ENCODE assay signal across 8 cellular contexts in the genomic region with DNA sequence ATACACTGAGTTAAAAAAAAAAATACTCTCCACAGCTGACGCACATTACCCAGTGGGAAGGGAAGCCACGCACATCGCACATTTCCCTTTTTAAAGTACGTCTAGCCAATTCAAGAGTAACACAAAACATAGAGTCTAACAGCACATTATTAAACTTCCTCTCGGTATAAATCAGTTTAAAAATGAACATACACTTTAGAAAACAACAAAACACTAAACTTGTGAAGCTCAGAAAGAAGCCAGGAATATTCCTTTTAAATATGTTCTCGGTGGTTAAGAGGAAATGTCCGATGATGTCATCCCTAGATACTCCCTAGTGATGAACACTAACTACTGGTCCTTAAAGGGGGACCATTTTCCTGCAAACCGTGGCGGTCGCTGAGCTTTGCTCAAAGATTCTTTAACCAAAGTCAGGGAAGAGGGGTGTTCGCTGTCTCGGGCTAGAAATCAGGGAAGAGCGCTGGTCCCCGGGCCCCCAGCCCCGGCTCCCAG. TPM values are rescaled to one million over a fixed set of nuclear protein-coding genes. Genes with fewer than 3 reads are reported as not detected.
A peak's percentile ranks its signal among the peaks of the same experiment; 100 is the strongest.
DNase-seq lines count a peak whose midpoint lies in the region; ATAC-seq, FAIRE-seq and TF ChIP-seq lines count a peak whose summit lies in the region.

No MANE protein-coding gene starts in this region.

- H4K20me1 ChIP-seq in K562 (replicated peaks; ENCODE audit: control insufficient read depth, insufficient read depth, low read length): no peaks in the 10 kb centered on the region

- no peaks in the 10 kb centered on the region for H3K36me3 ChIP-seq in CD8-positive, alpha-beta T cell (ENCODE audit: insufficient read depth, low read length)
- H3K36me3 ChIP-seq in K562 (ENCODE audit: control insufficient read depth, insufficient read depth, low read length): no peaks in the 10 kb centered on the region
- no peaks in the 10 kb centered on the region for H3K36me3 ChIP-seq in iPS DF 6.9 (ENCODE audit: control insufficient read depth, insufficient read depth, low read length)

- no peak for TF ChIP-seq EP300 in K562 (IDR thresholded peaks at IDR 0.05; ENCODE audit: low read length)

- CTCF ChIA-PET in CD8-positive, alpha-beta T cell (lab: Charles Lee): no interaction called here
- CTCF ChIA-PET in K562 (lab: Yijun Ruan, JAX; ENCODE audit: low intra/inter-chr PET ratio): no interaction called here

- peaks cover 3% of the 10 kb centered on the region for H3K9me3 Mint-ChIP-seq in CD8-positive, alpha-beta T cell

- FAIRE-seq in K562 (lab: Jason Lieb, UNC): no peak

- in situ Hi-C loops in K562 (cut with MboI): no loop called here

- no peaks in the 10 kb centered on the region for H3K4me1 ChIP-seq in CD8-positive, alpha-beta T cell (ENCODE audit: insufficient read depth, low read length)
- H3K4me1 ChIP-seq in K562 (replicated peaks in 1 of 2; ENCODE audit: control insufficient read depth in 2 of 2, insufficient read depth in 2 of 2, low read length in 2 of 2) (peaks cover 0 to 6% of the 10 kb centered on the region in 2 experiments; a peak in 2 of 5 replicates), iPS DF 6.9 (ENCODE audit: control insufficient read depth, insufficient read depth, low read length) (no peaks in the 10 kb centered on the region)

- intact Hi-C loops in CD8-positive, alpha-beta T cell (cut with DNase I, micrococcal nuclease): no loop called here
- intact Hi-C loops in K562 (cut with micrococcal nuclease): no loop called here

- H3K9ac ChIP-seq in K562 (ENCODE audit: insufficient read depth in 1 of 2, low read depth in 2 of 2, low read length in 2 of 2): no peak overlapping the region

- H3K4me3 ChIP-seq in CD8-positive, alpha-beta T cell (ENCODE audit: low read depth, low read length): peak overlapping the region; percentile 47
- peak overlapping the region; percentile 15; the same call in 1 of the 2 replicates for H3K4me3 ChIP-seq in K562
- peak overlapping the region; percentile 99; the same call in 1 of the 2 replicates for H3K4me3 ChIP-seq in iPS DF 6.9 (ENCODE audit: low read length)
- peak overlapping the region; percentile 69 for H3K4me3 ChIP-seq in skeletal muscle cell (ENCODE audit: low read depth, low read length)

- ATAC-seq in CD8-positive, alpha-beta T cell: peak; percentile 63
- ATAC-seq in GM18909 (IDR thresholded peaks at IDR 0.05; ENCODE audit: poor library complexity, unreplicated experiment): peak; percentile 69
- ATAC-seq in HG03103 (IDR thresholded peaks at IDR 0.05; ENCODE audit: low read depth, unreplicated experiment): peak; percentile 53
- ATAC-seq in K562: no peak; the same call in 2 of the 3 replicates

- peak overlapping the region; percentile 85 for H3K4me3 Mint-ChIP-seq in CD8-positive, alpha-beta T cell

- H3K9me3 ChIP-seq in CD8-positive, alpha-beta T cell (ENCODE audit: low read length): no peaks in the 10 kb centered on the region
- H3K9me3 ChIP-seq in K562 (replicated peaks; ENCODE audit: control insufficient read depth, insufficient read depth, low read depth, low read length): no peaks in the 10 kb centered on the region
- no peaks in the 10 kb centered on the region for H3K9me3 ChIP-seq in iPS DF 6.9 (ENCODE audit: control insufficient read depth, insufficient read depth, low read length)

- H2AFZ ChIP-seq in K562 (ENCODE audit: low read depth, low read length): no peak overlapping the region

- peaks cover 25% of the 10 kb centered on the region for H3K4me1 Mint-ChIP-seq in CD8-positive, alpha-beta T cell (ENCODE audit: low read depth)

- TF ChIP-seq RAD21 in K562 (CRISPR knock-in tag; conservative IDR thresholded peaks at IDR 0.05 in 1 of 2, IDR thresholded peaks at IDR 0.05 in 1 of 2): no peak

- H3K27ac ChIP-seq in CD8-positive, alpha-beta T cell (ENCODE audit: low read depth, low read length): peak overlapping the region; percentile 53
- H3K27ac ChIP-seq in K562 (ENCODE audit: extremely low read depth, low read depth, low read length) (no peak overlapping the region), iPS DF 6.9 (ENCODE audit: low read length) (no peak overlapping the region)

- TF ChIP-seq CTCF in CD8-positive, alpha-beta T cell (IDR thresholded peaks at IDR 0.05): no peak
- no peak for TF ChIP-seq CTCF in K562 (IDR thresholded peaks at IDR 0.05 in 2 of 3, conservative IDR thresholded peaks at IDR 0.05 in 1 of 3; ENCODE audit: insufficient read depth in 2 of 3, low read depth in 1 of 3, low read length in 3 of 3)

- H3K36me3 Mint-ChIP-seq in CD8-positive, alpha-beta T cell: peaks cover 3% of the 10 kb centered on the region

- POLR2A ChIA-PET in CD8-positive, alpha-beta T cell (lab: Charles Lee): no interaction called here
- POLR2A ChIA-PET in K562 (lab: Yijun Ruan, JAX): no interaction called here

- DNase-seq in CD8-positive, alpha-beta T cell: peak in 3 of 7 experiments; percentile 4 to 19 (median 15)
- DNase-seq in NCI-H446 treated with DMSO at 0.1 percent for 48 hours (lab: John Stamatoyannopoulos, UW) (peak; percentile 38), K562 (ENCODE audit: extremely low read depth in 1 of 4, low spot score in 3 of 4) (no peak), iPS DF 6.9 (ENCODE audit: low read depth, low spot score) (no peak), skeletal muscle cell (ENCODE audit: low read depth) (peak; percentile 3), mesenteric fat pad (ENCODE audit: low spot score) (no peak)

- no peaks in the 10 kb centered on the region for H3K79me2 ChIP-seq in K562 (ENCODE audit: control insufficient read depth, insufficient read depth, low read length)

- no peak overlapping the region for H3K4me2 ChIP-seq in K562 (ENCODE audit: insufficient read depth, low read length)

- H3K9me1 ChIP-seq in K562 (ENCODE audit: control insufficient read depth, insufficient read depth, low read length): no peaks in the 10 kb centered on the region

- H3K27ac Mint-ChIP-seq in CD8-positive, alpha-beta T cell: peak overlapping the region; percentile 73

- TF ChIP-seq POLR2A in K562 (conservative IDR thresholded peaks at IDR 0.05): no peak

- peaks cover 6% of the 10 kb centered on the region for H3K27me3 Mint-ChIP-seq in CD8-positive, alpha-beta T cell (ENCODE audit: low read depth)

- BruUV-seq in K562 (replicated peaks; lab: Mats Ljungman, UMichigan): no TSS peak

- WGBS in K562 (ENCODE audit: insufficient coverage, low coverage, missing lambda C conversion rate): 1% methylated on average over 14 of the region's 15 CpGs
- WGBS in iPS DF 6.9 (ENCODE audit: insufficient coverage, insufficient read length): no CpG with 5 or more reads among the region's 15 CpGs

- no peaks in the 10 kb centered on the region for H3K27me3 ChIP-seq in CD8-positive, alpha-beta T cell (ENCODE audit: insufficient read depth, low read length)
- H3K27me3 ChIP-seq in K562 (ENCODE audit: control insufficient read depth in 2 of 2, insufficient read depth in 2 of 2, low read length in 2 of 2): no peaks in the 10 kb centered on the region
- H3K27me3 ChIP-seq in iPS DF 6.9 (ENCODE audit: control insufficient read depth, insufficient read depth, low read length): no peaks in the 10 kb centered on the region

RNA-seq across cellular contexts. Expression of a gene that starts 0.7 kb away (rescaled TPM):
- 10 to 100 TPM; 23.2 to 29.3 TPM for total RNA-seq in CD8-positive, alpha-beta T cell
- 1.9 TPM in 1 of 2 replicates, not detected in the other for total RNA-seq in K562 (2011; cell fraction: chromatin; rRNA removed; ENCODE audit: low replicate concordance)
- under 0.01 TPM in 1 of 2 replicates, not detected in the other for total RNA-seq in K562 (2011; cell fraction: nucleolus; rRNA removed)
- total RNA-seq in K562 (2011; cell fraction: nucleoplasm; rRNA removed): 0.53 and 0.73 TPM in 2 replicates
- total RNA-seq in K562 (2014; rRNA removed): 0.08 and 0.09 TPM in 2 replicates
- total RNA-seq in K562 (2014; rRNA removed; fragmentation: Illumina TruSeq; extraction: Trizol): 0.25 and 0.32 TPM in 2 replicates
- 0.04 and 0.36 TPM in 2 replicates for total RNA-seq in K562 (2015; rRNA removed; fragmentation: Illumina TruSeq; extraction: Trizol)
- 0.29 and 0.65 TPM in 2 replicates for total RNA-seq in K562 (2021)
- polyA plus RNA-seq in K562 (2011; rRNA removed): 0.03 and 0.18 TPM in 2 replicates
- not detected in 2 replicates for polyA plus RNA-seq in K562 (2011; cell fraction: cytosol; rRNA removed)
- polyA plus RNA-seq in K562 (2011; cell fraction: nucleus; rRNA removed): 0.06 and 0.33 TPM in 2 replicates
- 0.30 and 0.61 TPM in 2 replicates for polyA plus RNA-seq in K562 (2012)
- polyA plus RNA-seq in K562 (2014; fragmentation: Illumina TruSeq; extraction: Trizol): 0.19 TPM in 1 of 2 replicates, not detected in the other
- polyA plus RNA-seq in K562 (2014; fragmentation: Nextera tagmentation; extraction: Ambion mirVana): under 1 TPM; 0.03 to 0.06 TPM
- polyA plus RNA-seq in K562 (2014; rRNA removed): 0.82 TPM in 1 of 2 replicates, not detected in the other
- polyA minus RNA-seq in K562 (2011; rRNA and poly(A)+ RNA removed): 0.21 TPM in 1 of 2 replicates, not detected in the other
- polyA minus RNA-seq in K562 (2011; cell fraction: cytosol; rRNA and poly(A)+ RNA removed): not detected in 2 replicates
- polyA minus RNA-seq in K562 (2011; cell fraction: nucleus; rRNA and poly(A)+ RNA removed): 0.33 and 0.40 TPM in 2 replicates
- total RNA-seq in mesenteric fat pad: 11.0 TPM

RNA-seq across cellular contexts. Expression of a gene that starts 14.0 kb away (rescaled TPM):
- not detected for total RNA-seq in CD8-positive, alpha-beta T cell
- total RNA-seq in K562 (2011; cell fraction: chromatin; rRNA removed; ENCODE audit: low replicate concordance): not detected in 2 replicates
- total RNA-seq in K562 (2011; cell fraction: nucleolus; rRNA removed): not detected in 2 replicates
- total RNA-seq in K562 (2011; cell fraction: nucleoplasm; rRNA removed): not detected in 2 replicates
- total RNA-seq in K562 (2014; rRNA removed) (not detected in 2 replicates), K562 (2014; rRNA removed; fragmentation: Illumina TruSeq; extraction: Trizol) (not detected in 2 replicates), K562 (2015; rRNA removed; fragmentation: Illumina TruSeq; extraction: Trizol) (not detected in 2 replicates), K562 (2021) (not detected in 2 replicates), mesenteric fat pad (not detected)
- polyA plus RNA-seq in K562 (2011; rRNA removed) (not detected in 2 replicates), K562 (2014; fragmentation: Illumina TruSeq; extraction: Trizol) (not detected in 2 replicates), K562 (2014; fragmentation: Nextera tagmentation; extraction: Ambion mirVana) (not detected), K562 (2014; rRNA removed) (not detected in 2 replicates)
- not detected in 2 replicates for polyA plus RNA-seq in K562 (2011; cell fraction: cytosol; rRNA removed)
- not detected in 2 replicates for polyA plus RNA-seq in K562 (2011; cell fraction: nucleus; rRNA removed)
- not detected in 2 replicates for polyA plus RNA-seq in K562 (2012)
- polyA minus RNA-seq in K562 (2011; rRNA and poly(A)+ RNA removed): not detected in 2 replicates
- not detected in 2 replicates for polyA minus RNA-seq in K562 (2011; cell fraction: cytosol; rRNA and poly(A)+ RNA removed)
- polyA minus RNA-seq in K562 (2011; cell fraction: nucleus; rRNA and poly(A)+ RNA removed): not detected in 2 replicates

RNA-seq across cellular contexts. Expression of a gene that starts 28.7 kb away (rescaled TPM):
- not detected for total RNA-seq in CD8-positive, alpha-beta T cell
- not detected in 2 replicates for total RNA-seq in K562 (2011; cell fraction: chromatin; rRNA removed; ENCODE audit: low replicate concordance)
- not detected in 2 replicates for total RNA-seq in K562 (2011; cell fraction: nucleolus; rRNA removed)
- total RNA-seq in K562 (2011; cell fraction: nucleoplasm; rRNA removed): not detected in 2 replicates
- total RNA-seq in K562 (2014; rRNA removed) (not detected in 2 replicates), K562 (2014; rRNA removed; fragmentation: Illumina TruSeq; extraction: Trizol) (not detected in 2 replicates), K562 (2015; rRNA removed; fragmentation: Illumina TruSeq; extraction: Trizol) (not detected in 2 replicates), K562 (2021) (not detected in 2 replicates), mesenteric fat pad (not detected)
- polyA plus RNA-seq in K562 (2011; rRNA removed) (not detected in 2 replicates), K562 (2014; fragmentation: Illumina TruSeq; extraction: Trizol) (not detected in 2 replicates), K562 (2014; fragmentation: Nextera tagmentation; extraction: Ambion mirVana) (not detected), K562 (2014; rRNA removed) (not detected in 2 replicates)
- polyA plus RNA-seq in K562 (2011; cell fraction: cytosol; rRNA removed): not detected in 2 replicates
- polyA plus RNA-seq in K562 (2011; cell fraction: nucleus; rRNA removed): not detected in 2 replicates
- not detected in 2 replicates for polyA plus RNA-seq in K562 (2012)
- not detected in 2 replicates for polyA minus RNA-seq in K562 (2011; rRNA and poly(A)+ RNA removed)
- not detected in 2 replicates for polyA minus RNA-seq in K562 (2011; cell fraction: cytosol; rRNA and poly(A)+ RNA removed)
- not detected in 2 replicates for polyA minus RNA-seq in K562 (2011; cell fraction: nucleus; rRNA and poly(A)+ RNA removed)

RNA-seq across cellular contexts. Expression of a gene that starts 56.6 kb away (rescaled TPM):
- total RNA-seq in CD8-positive, alpha-beta T cell: not detected
- not detected in 2 replicates for total RNA-seq in K562 (2011; cell fraction: chromatin; rRNA removed; ENCODE audit: low replicate concordance)
- total RNA-seq in K562 (2011; cell fraction: nucleolus; rRNA removed): not detected in 2 replicates
- total RNA-seq in K562 (2011; cell fraction: nucleoplasm; rRNA removed): not detected in 2 replicates
- total RNA-seq in K562 (2014; rRNA removed) (not detected in 2 replicates), K562 (2014; rRNA removed; fragmentation: Illumina TruSeq; extraction: Trizol) (not detected in 2 replicates), K562 (2015; rRNA removed; fragmentation: Illumina TruSeq; extraction: Trizol) (not detected in 2 replicates), K562 (2021) (not detected in 2 replicates), mesenteric fat pad (not detected)
- polyA plus RNA-seq in K562 (2011; rRNA removed) (not detected in 2 replicates), K562 (2014; fragmentation: Illumina TruSeq; extraction: Trizol) (not detected in 2 replicates), K562 (2014; fragmentation: Nextera tagmentation; extraction: Ambion mirVana) (not detected), K562 (2014; rRNA removed) (not detected in 2 replicates)
- not detected in 2 replicates for polyA plus RNA-seq in K562 (2011; cell fraction: cytosol; rRNA removed)
- polyA plus RNA-seq in K562 (2011; cell fraction: nucleus; rRNA removed): not detected in 2 replicates
- not detected in 2 replicates for polyA plus RNA-seq in K562 (2012)
- polyA minus RNA-seq in K562 (2011; rRNA and poly(A)+ RNA removed): not detected in 2 replicates
- not detected in 2 replicates for polyA minus RNA-seq in K562 (2011; cell fraction: cytosol; rRNA and poly(A)+ RNA removed)
- not detected in 2 replicates for polyA minus RNA-seq in K562 (2011; cell fraction: nucleus; rRNA and poly(A)+ RNA removed)

Comparison
In these comparisons a context has a peak if more than half of its experiments do, and no peak if none do; other contexts are left out.
1. DNase-seq: peak in NCI-H446 treated with DMSO at 0.1 percent for 48 hours (single experiment) and skeletal muscle cell (single experiment); none in K562 (0 of 4), iPS DF 6.9 (single experiment) and mesenteric fat pad (single experiment).
2. H3K4me3 ChIP-seq: peak in every context shown above with its lines; median percentile 99 in iPS DF 6.9; 69 in skeletal muscle cell; 47 in CD8-positive, alpha-beta T cell; 15 in K562.